ENCODE assay signal across 11 cellular contexts in the genomic region with DNA sequence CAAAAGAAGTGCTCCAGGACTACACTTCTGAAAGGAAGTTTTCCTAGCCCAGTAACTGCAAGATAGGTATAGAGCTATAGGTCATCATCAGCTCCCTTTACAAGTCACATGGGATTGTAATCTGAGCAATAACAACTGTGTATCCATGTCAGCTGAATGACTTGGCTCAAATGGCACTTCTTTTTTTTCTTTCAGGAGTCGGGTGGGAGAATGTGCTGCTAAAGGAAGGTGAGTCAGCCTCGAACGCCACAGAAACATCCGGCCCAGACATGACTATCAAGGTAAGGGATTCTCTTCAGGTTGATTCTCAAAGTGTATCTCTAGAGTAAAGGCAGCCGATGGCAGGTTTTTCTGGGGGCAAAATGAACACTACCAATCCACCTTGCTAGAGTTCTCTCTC.
DNase-seq lines count a peak whose midpoint lies in the region; ATAC-seq and TF ChIP-seq lines count a peak whose summit lies in the region.
"Had no signal": no experiment of that assay in that cellular context is flagged by ENCODE, and none has a peak within 500 bp of the region (broad histone marks: within the 10 kb centered on the region; RNA-seq: fewer than 3 reads in every experiment).

No MANE protein-coding gene starts in this region.

- ATAC-seq in HG02981 (IDR thresholded peaks at IDR 0.05; ENCODE audit: unreplicated experiment), result no peak
- no peak for ATAC-seq in HG02870 (IDR thresholded peaks at IDR 0.05; ENCODE audit: unreplicated experiment)

- H3K9me3 ChIP-seq in esophagus muscularis mucosa, result no peaks in the 10 kb centered on the region
- H3K9me3 ChIP-seq: suprapubic skin had no signal

- peaks cover 11% of the 10 kb centered on the region for H3K4me1 Mint-ChIP-seq in activated T-helper 1 cell treated with anti-CD3 and anti-CD28 coated beads, Interleukin-12 subunit alpha, Interleukin-12 subunit beta, Interleukin-2, Interleukin-4 antibody, amounts not matched to agents 30 ng/mL and 10 ng/mL and 1 ng/mL, durations not matched to agents 14 hours and 24 hours and 36 hours (ENCODE audit: low read depth)

- no peak for TF ChIP-seq EP300 in esophagus muscularis mucosa (IDR thresholded peaks at IDR 0.05)

- H3K4me1 ChIP-seq in esophagus muscularis mucosa, result peaks cover 0 to 7% (median 0%) of the 10 kb centered on the region in 4 donors
- H3K4me1 ChIP-seq: suprapubic skin had no signal

- TF ChIP-seq POLR2A in esophagus muscularis mucosa (IDR thresholded peaks at IDR 0.05; ENCODE audit: low read depth), result no peak

- H3K27me3 Mint-ChIP-seq in activated T-helper 1 cell treated with anti-CD3 and anti-CD28 coated beads, Interleukin-12 subunit alpha, Interleukin-12 subunit beta, Interleukin-2, Interleukin-4 antibody, amounts not matched to agents 30 ng/mL and 10 ng/mL and 1 ng/mL, durations not matched to agents 14 hours and 24 hours and 36 hours (ENCODE audit: insufficient read depth), result peaks cover 1% of the 10 kb centered on the region

- no peak overlapping the region for H3K4me3 ChIP-seq in esophagus muscularis mucosa
- H3K4me3 ChIP-seq: SK-N-MC, suprapubic skin had no signal

- peak overlapping the region; percentile 48 for H3K27ac Mint-ChIP-seq in activated T-helper 1 cell treated with anti-CD3 and anti-CD28 coated beads, Interleukin-12 subunit alpha, Interleukin-12 subunit beta, Interleukin-2, Interleukin-4 antibody, amounts not matched to agents 30 ng/mL and 10 ng/mL and 1 ng/mL, durations not matched to agents 14 hours and 24 hours and 36 hours
- H3K27ac Mint-ChIP-seq: progenitor cell of endocrine pancreas had no signal

- no peak overlapping the region for H3K4me3 Mint-ChIP-seq in activated T-helper 1 cell treated with anti-CD3 and anti-CD28 coated beads, Interleukin-12 subunit alpha, Interleukin-12 subunit beta, Interleukin-2, Interleukin-4 antibody, amounts not matched to agents 30 ng/mL and 10 ng/mL and 1 ng/mL, durations not matched to agents 14 hours and 24 hours and 36 hours

- peak overlapping the region in 1 of 4 donors; percentile 58 for H3K27ac ChIP-seq in esophagus muscularis mucosa (replicated peaks in 1 of 4)
- H3K27ac ChIP-seq: SK-N-MC, suprapubic skin had no signal

- H3K9me3 Mint-ChIP-seq in activated T-helper 1 cell treated with anti-CD3 and anti-CD28 coated beads, Interleukin-12 subunit alpha, Interleukin-12 subunit beta, Interleukin-2, Interleukin-4 antibody, amounts not matched to agents 30 ng/mL and 10 ng/mL and 1 ng/mL, durations not matched to agents 14 hours and 24 hours and 36 hours, result no peaks in the 10 kb centered on the region

- TF ChIP-seq CTCF in GM10266 (IDR thresholded peaks at IDR 0.05; ENCODE audit: control insufficient read depth, insufficient read depth, low read depth, missing control alignments) (no peak), esophagus muscularis mucosa (IDR thresholded peaks at IDR 0.05) (no peak)

- no peaks in the 10 kb centered on the region for H3K36me3 ChIP-seq in esophagus muscularis mucosa
- H3K36me3 ChIP-seq: suprapubic skin had no signal

- DNase-seq in DMS53 treated with DMSO at 0.1 percent for 48 hours (lab: John Stamatoyannopoulos, UW; ENCODE audit: unreplicated experiment), result peak; percentile 62
- peak; percentile 83 for DNase-seq in HPDE6-E6E7 (ENCODE audit: extremely low spot score)
- no peak for DNase-seq in activated T-helper 1 cell treated with anti-CD3 and anti-CD28 coated beads, Interleukin-12 subunit alpha, Interleukin-12 subunit beta, Interleukin-2, Interleukin-4 antibody, amounts not matched to agents 30 ng/mL and 10 ng/mL and 1 ng/mL, durations not matched to agents 14 hours and 24 hours and 36 hours (ENCODE audit: low spot score)
- DNase-seq in kidney glomerular epithelial cell (lab: John Stamatoyannopoulos, UW), result peak; percentile 55
- no peak for DNase-seq in GM10266 (ENCODE audit: extremely low spot score)
- no peak for DNase-seq in esophagus muscularis mucosa (ENCODE audit: extremely low spot score)

- peaks cover 4% of the 10 kb centered on the region for H3K36me3 Mint-ChIP-seq in activated T-helper 1 cell treated with anti-CD3 and anti-CD28 coated beads, Interleukin-12 subunit alpha, Interleukin-12 subunit beta, Interleukin-2, Interleukin-4 antibody, amounts not matched to agents 30 ng/mL and 10 ng/mL and 1 ng/mL, durations not matched to agents 14 hours and 24 hours and 36 hours (ENCODE audit: low read depth)

- 77% methylated on average over 5 of the region's 5 CpGs for WGBS in esophagus muscularis mucosa

- no peaks in the 10 kb centered on the region for H3K27me3 ChIP-seq in esophagus muscularis mucosa
- H3K27me3 ChIP-seq: suprapubic skin had no signal

- intact Hi-C loops in activated T-helper 1 cell treated with anti-CD3 and anti-CD28 coated beads, Interleukin-12 subunit alpha, Interleukin-12 subunit beta, Interleukin-2, Interleukin-4 antibody, amounts not matched to agents 30 ng/mL and 10 ng/mL and 1 ng/mL, durations not matched to agents 14 hours and 24 hours and 36 hours (cut with micrococcal nuclease), result loop anchor here (5.0 kb wide), 1 partner anchor 43 kb away; no protein-coding TSS in a partner anchor
- intact Hi-C loops in esophagus muscularis mucosa (cut with DNase I), result no loop called here

Comparison
In these comparisons a context has a peak if more than half of its experiments do, and no peak if none do; other contexts are left out.
1. DNase-seq: peak in DMS53 treated with DMSO at 0.1 percent for 48 hours (single experiment), HPDE6-E6E7 (single experiment) and kidney glomerular epithelial cell (single experiment); none in activated T-helper 1 cell treated with anti-CD3 and anti-CD28 coated beads, Interleukin-12 subunit alpha, Interleukin-12 subunit beta, Interleukin-2, Interleukin-4 antibody, amounts not matched to agents 30 ng/mL and 10 ng/mL and 1 ng/mL, durations not matched to agents 14 hours and 24 hours and 36 hours (single experiment), GM10266 (single experiment) and esophagus muscularis mucosa (single experiment).